Comparison of ENCODE assay signal across 8 cellular contexts in genomic region chr7:129435414-129435829, GRCh38. TPM values are rescaled to one million over a fixed set of nuclear protein-coding genes. Genes with fewer than 3 reads are reported as not detected.
DNase-seq lines count a peak whose midpoint lies in the region; ATAC-seq and TF ChIP-seq lines count a peak whose summit lies in the region.

No MANE protein-coding gene starts in this region.

- no peaks in the 10 kb centered on the region for H3K27me3 ChIP-seq in GM06990 (replicated peaks; ENCODE audit: control insufficient read depth, insufficient read depth, low read length)
- peaks cover 8 to 19% of the 10 kb centered on the region in 2 donors for H3K27me3 ChIP-seq in duodenal mucosa (ENCODE audit: control insufficient read depth in 1 of 2, insufficient read depth in 2 of 2, low read length in 2 of 2)
- no peaks in the 10 kb centered on the region for H3K27me3 ChIP-seq in neural cell (ENCODE audit: insufficient read depth, low read depth, low read length)
- no peaks in the 10 kb centered on the region for H3K27me3 ChIP-seq in ovary

- H3F3A ChIP-seq in neural cell (ENCODE audit: insufficient read depth, low read length, poor library complexity, severe bottlenecking) = no peaks in the 10 kb centered on the region

- no peak for TF ChIP-seq POLR2A in ovary (IDR thresholded peaks at IDR 0.05)

- CTCF ChIA-PET in OCI-LY7 (lab: Charles Lee; ENCODE audit: unreplicated experiment) = no interaction called here

- intact Hi-C loops in OCI-LY7 (cut with micrococcal nuclease; ENCODE audit: unreplicated experiment) (no loop called here), ovary (cut with DNase I) (no loop called here)

- TF ChIP-seq RAD21 in neural cell (conservative IDR thresholded peaks at IDR 0.05) = no peak

- TF ChIP-seq EP300 in neural cell (conservative IDR thresholded peaks at IDR 0.05; ENCODE audit: poor library complexity, severe bottlenecking) (no peak), ovary (IDR thresholded peaks at IDR 0.05) (no peak)

- H3K79me2 ChIP-seq in OCI-LY7 (ENCODE audit: insufficient read depth, low read depth, low read length) (no peaks in the 10 kb centered on the region), neural cell (replicated peaks; ENCODE audit: insufficient read depth, low read length) (no peaks in the 10 kb centered on the region)

- BruUV-seq in OCI-LY7 (replicated peaks; lab: Mats Ljungman, UMichigan) = no TSS peak

- H3K9ac ChIP-seq in duodenal mucosa (ENCODE audit: low read depth in 1 of 2, low read length in 2 of 2) = peak overlapping the region in 1 of 2 donors; percentile 55
- H3K9ac ChIP-seq in neural cell (ENCODE audit: low read length) = no peak overlapping the region

- H3K9me3 ChIP-seq in OCI-LY7 (ENCODE audit: low read length) (no peaks in the 10 kb centered on the region), duodenal mucosa (ENCODE audit: control insufficient read depth in 1 of 2, low read length in 2 of 2) (no peaks in the 10 kb centered on the region), neural cell (ENCODE audit: low read length) (no peaks in the 10 kb centered on the region), ovary (no peaks in the 10 kb centered on the region)

- no peak for TF ChIP-seq CTCF in GM06990 (IDR thresholded peaks at IDR 0.05; ENCODE audit: insufficient read depth, low read length, poor library complexity, severe bottlenecking)
- TF ChIP-seq CTCF in OCI-LY7 (conservative IDR thresholded peaks at IDR 0.05; ENCODE audit: low read length) = no peak
- TF ChIP-seq CTCF in neural cell (IDR thresholded peaks at IDR 0.05; ENCODE audit: poor library complexity, severe bottlenecking) = no peak
- no peak for TF ChIP-seq CTCF in ovary (IDR thresholded peaks at IDR 0.05)

- H3K9me2 ChIP-seq in OCI-LY7 (ENCODE audit: insufficient read depth, low read length) = no peaks in the 10 kb centered on the region
- no peaks in the 10 kb centered on the region for H3K9me2 ChIP-seq in neural cell (ENCODE audit: insufficient read depth, low read length)

- ATAC-seq in HG03196 (IDR thresholded peaks at IDR 0.05; ENCODE audit: unreplicated experiment) = no peak
- ATAC-seq in HG02610 (IDR thresholded peaks at IDR 0.05; ENCODE audit: unreplicated experiment) = no peak

- H3K4me3 ChIP-seq in GM06990 (replicated peaks; ENCODE audit: low read depth, low read length) (peak overlapping the region; percentile 71), OCI-LY7 (ENCODE audit: low read depth, low read length, poor library complexity, severe bottlenecking) (peak overlapping the region; percentile 76), duodenal mucosa (ENCODE audit: low read depth in 1 of 2, low read length in 2 of 2) (peak overlapping the region; percentile 80 to 88), neural cell (ENCODE audit: low read length) (peak overlapping the region; percentile 93), ovary (no peak overlapping the region)

- H4K20me1 ChIP-seq in OCI-LY7 (ENCODE audit: insufficient read depth, low read length) (no peaks in the 10 kb centered on the region), neural cell (ENCODE audit: insufficient read depth) (no peaks in the 10 kb centered on the region)

- H2AFZ ChIP-seq in OCI-LY7 (ENCODE audit: low read length) (no peak overlapping the region), neural cell (ENCODE audit: low read depth, low read length) (no peak overlapping the region)

- H3K36me3 ChIP-seq in GM06990 (ENCODE audit: control insufficient read depth, insufficient read depth, low read length) = no peaks in the 10 kb centered on the region
- H3K36me3 ChIP-seq in OCI-LY7 (ENCODE audit: insufficient read depth, low read length) = no peaks in the 10 kb centered on the region
- H3K36me3 ChIP-seq in duodenal mucosa (ENCODE audit: control insufficient read depth in 1 of 2, insufficient read depth in 2 of 2, low read length in 2 of 2) = no peaks in the 10 kb centered on the region
- H3K36me3 ChIP-seq in neural cell (ENCODE audit: insufficient read depth, low read length) = no peaks in the 10 kb centered on the region
- no peaks in the 10 kb centered on the region for H3K36me3 ChIP-seq in ovary

- H3K27ac ChIP-seq in OCI-LY7 (ENCODE audit: low read depth, low read length, poor library complexity, severe bottlenecking) = no peak overlapping the region
- H3K27ac ChIP-seq in duodenal mucosa (ENCODE audit: low read depth, low read length) = no peak overlapping the region
- H3K27ac ChIP-seq in neural cell (ENCODE audit: low read length) = no peak overlapping the region
- no peak overlapping the region for H3K27ac ChIP-seq in ovary

- WGBS in ovary, 3 donors = 93 to 97% (median 93%) methylated on average over 2 of the region's 2 CpGs

- POLR2A ChIA-PET in OCI-LY7 (lab: Charles Lee) = no interaction called here

- no peak for DNase-seq in GM06990 (ENCODE audit: extremely low read depth, insufficient read length)
- no peak for DNase-seq in OCI-LY7 (ENCODE audit: low spot score)
- no peak for DNase-seq in ovary
- DNase-seq in T1000 (lab: John Stamatoyannopoulos, UW) = no peak

- H3K4me1 ChIP-seq in OCI-LY7 (ENCODE audit: insufficient read depth, low read length, poor library complexity, severe bottlenecking) (peaks cover 9% of the 10 kb centered on the region), duodenal mucosa (ENCODE audit: control insufficient read depth in 1 of 2, insufficient read depth in 2 of 2, low read length in 2 of 2) (peaks cover 10 to 15% of the 10 kb centered on the region in 2 donors), ovary (ENCODE audit: insufficient read depth) (no peaks in the 10 kb centered on the region)

- peak overlapping the region; percentile 90 for H3K4me2 ChIP-seq in OCI-LY7 (ENCODE audit: low read length)
- no peak overlapping the region for H3K4me2 ChIP-seq in neural cell (ENCODE audit: low read length)

TF ChIP-seq in neural cell, 6 proteins besides CTCF, POLR2A, EP300 and RAD21:
- TF ChIP-seq POLR2AphosphoS5 (IDR thresholded peaks at IDR 0.05) (no peak), REST (IDR thresholded peaks at IDR 0.05; ENCODE audit: borderline replicate concordance) (no peak), MXI1 (conservative IDR thresholded peaks at IDR 0.05; ENCODE audit: poor library complexity, severe bottlenecking) (no peak), TAF1 (IDR thresholded peaks at IDR 0.05; ENCODE audit: low read depth) (no peak), SMC3 (conservative IDR thresholded peaks at IDR 0.05; ENCODE audit: poor library complexity) (no peak), EZH2 (IDR thresholded peaks at IDR 0.05; ENCODE audit: borderline replicate concordance, insufficient read depth, low read length, poor library complexity, severe bottlenecking) (no peak)
TF ChIP-seq in neural cell: peak in this region for 0.

RNA-seq across cellular contexts. Expression of gene STRIP2, which starts 1.2 kb away (rescaled TPM):
- 1.3 and 2.1 TPM in 2 replicates for total RNA-seq in OCI-LY7 (2014; rRNA removed; shearing (Covaris generic))
- total RNA-seq in OCI-LY7 (2022) (4.2 and 4.3 TPM in 2 replicates), ovary (1 to 10 TPM in 3 of 7 donors, under 1 TPM in 4; 0.12 to 1.6 (median 0.92) TPM)
- polyA plus RNA-seq in neural cell (7.4 and 8.0 TPM in 2 replicates), ovary (1 to 10 TPM in 1 of 2 donors, under 1 TPM in 1; 0.92 to 1.0 TPM)
- 6.3 and 7.9 TPM in 2 replicates for polyA minus RNA-seq in neural cell
